In the genomic region with DNA sequence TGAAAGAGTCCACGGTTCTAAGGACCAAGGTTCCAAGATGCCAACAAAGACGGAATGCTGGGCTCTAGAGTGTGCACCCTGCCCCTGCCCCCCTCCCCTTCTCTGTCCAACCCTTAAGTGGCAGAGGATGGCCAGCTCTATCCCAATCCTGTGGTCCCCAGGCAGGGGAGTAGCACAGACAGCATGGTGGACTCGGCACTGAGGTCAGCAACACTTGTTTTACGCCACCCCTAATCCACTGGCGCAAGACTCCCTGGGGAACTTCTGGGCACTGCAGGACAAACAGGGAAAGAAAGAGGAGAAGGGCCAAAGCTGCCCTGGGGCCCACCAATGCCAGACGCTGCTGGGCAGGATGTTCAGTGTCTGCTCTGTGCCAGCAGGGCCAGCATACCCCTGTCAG, we compare ENCODE assay signal across 14 cellular contexts.
"Had no signal": no experiment of that assay in that cellular context is flagged by ENCODE, and none has a peak within 500 bp of the region (broad histone marks: within the 10 kb centered on the region; RNA-seq: fewer than 3 reads in every experiment).

No MANE protein-coding gene starts in this region.

- H3K4me3 Mint-ChIP-seq: activated CD4-positive, alpha-beta T cell treated with anti-CD3 and anti-CD28 coated beads, Interleukin-2, amount 10 ng/mL, durations not matched to agents 24 days and 14 days; activated CD8-positive, alpha-beta memory T cell treated with anti-CD3 and anti-CD28 coated beads, Interleukin-2, amount 10 ng/mL, durations not matched to agents 7 days and 5 days; activated naive CD4-positive, alpha-beta T cell treated with anti-CD3 and anti-CD28 coated beads, Interleukin-2, amount 50 U/mL, for 24 hours; activated T-cell treated with anti-CD3 and anti-CD28 coated beads, Interleukin-2, amount 50 U/mL, for 24 hours had no signal

- H3K4me3 ChIP-seq: spleen, suprapubic skin had no signal

- H3K27ac Mint-ChIP-seq: activated CD4-positive, alpha-beta T cell treated with anti-CD3 and anti-CD28 coated beads, Interleukin-2, amount 10 ng/mL, durations not matched to agents 24 days and 14 days; activated naive CD4-positive, alpha-beta T cell treated with anti-CD3 and anti-CD28 coated beads, Interleukin-2, amount 50 U/mL, for 24 hours had no signal

- H3K36me3 Mint-ChIP-seq: activated CD8-positive, alpha-beta memory T cell treated with anti-CD3 and anti-CD28 coated beads, Interleukin-2, amount 10 ng/mL, durations not matched to agents 7 days and 5 days; activated naive CD4-positive, alpha-beta T cell treated with anti-CD3 and anti-CD28 coated beads, Interleukin-2, amount 50 U/mL, for 24 hours had no signal

- ATAC-seq: activated CD8-positive, alpha-beta memory T cell treated with anti-CD3 and anti-CD28 coated beads, Interleukin-2, amount 10 ng/mL, durations not matched to agents 7 days and 5 days had no signal

- H3K27me3 Mint-ChIP-seq: activated CD4-positive, alpha-beta T cell treated with anti-CD3 and anti-CD28 coated beads, Interleukin-2, amount 10 ng/mL, durations not matched to agents 24 days and 14 days; activated naive CD4-positive, alpha-beta T cell treated with anti-CD3 and anti-CD28 coated beads, Interleukin-2, amount 50 U/mL, for 24 hours; activated T-cell treated with anti-CD3 and anti-CD28 coated beads, Interleukin-2, amount 50 U/mL, for 24 hours had no signal

- H3K27me3 ChIP-seq: spleen, suprapubic skin had no signal

- DNase-seq: activated CD4-positive, alpha-beta T cell treated with anti-CD3 and anti-CD28 coated beads, Interleukin-2, amount 10 ng/mL, durations not matched to agents 24 days and 14 days; activated CD8-positive, alpha-beta memory T cell treated with anti-CD3 and anti-CD28 coated beads, Interleukin-2, amount 10 ng/mL, durations not matched to agents 7 days and 5 days; activated effector memory CD4-positive, alpha-beta T cell treated with Interleukin-2 at 50 U/mL for 16 hours; activated T-cell treated with anti-CD3 and anti-CD28 coated beads, Interleukin-2, amount 50 U/mL, for 24 hours; caudate nucleus; cortex of kidney; hypothalamus; kidney glomerular epithelial cell; posterior cingulate gyrus; spleen; stimulated activated CD4-positive, alpha-beta T cell treated with anti-CD3 and anti-CD28 coated beads, Interleukin-2, amount 100 ng/mL, for 24 hours; stimulated activated naive CD4-positive, alpha-beta T cell treated with Interleukin-2 at 50 U/mL for 16 hours had no signal

- H3K9me3 ChIP-seq: spleen, suprapubic skin had no signal

- H3K27ac ChIP-seq: suprapubic skin had no signal

- H3K36me3 ChIP-seq: spleen, suprapubic skin had no signal

- H3K9me3 Mint-ChIP-seq: activated CD4-positive, alpha-beta T cell treated with anti-CD3 and anti-CD28 coated beads, Interleukin-2, amount 10 ng/mL, durations not matched to agents 24 days and 14 days; activated naive CD4-positive, alpha-beta T cell treated with anti-CD3 and anti-CD28 coated beads, Interleukin-2, amount 50 U/mL, for 24 hours; activated T-cell treated with anti-CD3 and anti-CD28 coated beads, Interleukin-2, amount 50 U/mL, for 24 hours had no signal
